In genomic region chr4:14919785-14920184, GRCh38 we compare ENCODE assay signal across 23 cellular contexts.
"Had no signal": no experiment of that assay in that cellular context is flagged by ENCODE, and none has a peak within 500 bp of the region (broad histone marks: within the 10 kb centered on the region; RNA-seq: fewer than 3 reads in every experiment).

No MANE protein-coding gene starts in this region.

- H3K36me3 ChIP-seq: SJCRH30 had no signal

- DNase-seq: Karpas-422; KG1; MM.1S; NCI-H1092 treated with DMSO at 0.1 percent for 48 hours; NCI-H1436; NCI-H187; NCI-H2029; NCI-H2081 treated with DMSO at 0.1 percent for 48 hours; NCI-H2171; NCI-H226; NCI-H446; NCI-H510A; NCI-H524 treated with DMSO at 0.1 percent for 48 hours; NCI-H69; NCI-H774; NK-92 treated with Interleukin-12 subunit alpha and Interleukin-12 subunit beta, amount 100 ng/mL, for 24 hours; PC-3; SHP77 treated with DMSO at 0.1 percent for 48 hours; SJCRH30 had no signal

- H3K27ac ChIP-seq: HL-60, RWPE1, SJCRH30 had no signal

- ATAC-seq: Panc1, PC-3, SK-N-SH treated with all-trans-retinoic acid at 6 μM for 48 hours had no signal

- H3K4me1 ChIP-seq: SJCRH30 had no signal

- H3K9me3 ChIP-seq: SJCRH30 had no signal

- H3K4me3 ChIP-seq: SJCRH30 had no signal

- H3K27me3 ChIP-seq: SJCRH30 had no signal
